Comparison of ENCODE assay signal across 9 cellular contexts in the genomic region with DNA sequence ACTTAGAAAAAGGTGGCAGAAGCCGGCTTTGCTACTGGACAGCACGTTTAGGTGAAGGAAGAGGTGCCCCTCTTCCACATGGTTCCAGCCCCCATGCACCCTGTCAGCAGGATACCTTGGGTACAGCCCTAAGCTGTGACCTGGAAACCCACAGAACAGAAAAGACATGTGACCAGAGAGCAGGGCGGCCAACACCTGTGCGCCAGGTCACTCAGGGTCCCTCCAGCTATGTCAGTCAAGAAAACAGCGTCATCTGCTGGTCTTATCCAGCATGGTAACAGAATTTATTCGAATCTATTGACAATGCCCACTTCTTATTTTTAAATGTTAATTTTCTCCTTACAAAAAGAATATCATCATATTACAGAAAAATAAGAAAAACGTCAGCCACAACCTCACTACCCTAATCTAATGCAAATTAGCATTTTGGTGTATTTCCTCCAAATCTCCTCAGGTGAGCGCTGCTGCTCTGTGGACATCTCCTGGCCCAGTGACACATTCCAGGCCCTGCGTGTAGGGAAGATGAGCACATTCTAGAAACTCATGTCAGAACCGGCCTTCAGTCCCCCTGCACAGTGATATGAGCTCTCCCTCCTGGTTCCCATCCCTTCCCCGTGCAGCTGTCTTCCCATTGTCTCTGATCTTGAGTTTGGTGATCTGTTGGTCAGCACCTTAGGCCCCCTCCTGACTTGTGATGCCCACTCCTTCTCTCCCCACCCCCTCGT. TPM values are rescaled to one million over a fixed set of nuclear protein-coding genes. Genes with fewer than 3 reads are reported as not detected.
DNase-seq lines count a peak whose midpoint lies in the region; ATAC-seq, FAIRE-seq and TF ChIP-seq lines count a peak whose summit lies in the region.
"Had no signal": no experiment of that assay in that cellular context is flagged by ENCODE, and none has a peak within 500 bp of the region (broad histone marks: within the 10 kb centered on the region; RNA-seq: fewer than 3 reads in every experiment).

No MANE protein-coding gene starts in this region.

- H3K36me3 Mint-ChIP-seq in activated naive CD8-positive, alpha-beta T cell treated with anti-CD3 and anti-CD28 coated beads, Interleukin-2, amount 50 U/mL, for 24 hours (ENCODE audit: low read depth): no peaks in the 10 kb centered on the region

- DNase-seq in DMS53 (lab: John Stamatoyannopoulos, UW) (peak; percentile 69), DMS53 treated with DMSO at 0.1 percent for 48 hours (lab: John Stamatoyannopoulos, UW; ENCODE audit: unreplicated experiment) (no peak), NB4 (ENCODE audit: low read depth) (no peak), endothelial cell of umbilical vein (ENCODE audit: low read depth, low spot score) (no peak), pancreas (peak in 4 of 6 donors; percentile 45 to 53 (median 52)), SKM-1 treated with dmso at 0.1 percent for 144 hours (lab: John Stamatoyannopoulos, UW; ENCODE audit: unreplicated experiment) (no peak), gastrocnemius medialis (no peak)
- no peak for DNase-seq in activated naive CD8-positive, alpha-beta T cell treated with anti-CD3 and anti-CD28 coated beads, Interleukin-2, amount 50 U/mL, for 24 hours
- DNase-seq: cortex of kidney had no signal

- CTCF ChIA-PET in endothelial cell of umbilical vein (lab: Charles Lee): interaction anchor here (0.8 to 3.9 kb wide), 8 partner anchors 9 to 400 kb away, joined by 3 to 21 read pairs (median 4); no protein-coding TSS in a partner anchor

- TF ChIP-seq POLR2A in NB4 (IDR thresholded peaks at IDR 0.05; ENCODE audit: extremely low read depth, insufficient read length) (no peak), endothelial cell of umbilical vein (IDR thresholded peaks at IDR 0.05; ENCODE audit: low read depth, low read length) (no peak), gastrocnemius medialis (IDR thresholded peaks at IDR 0.05) (no peak)

- 36 to 38% methylated on average over 12 of the region's 12 CpGs for WGBS in pancreas, 2 donors

- H3K27me3 Mint-ChIP-seq in activated naive CD8-positive, alpha-beta T cell treated with anti-CD3 and anti-CD28 coated beads, Interleukin-2, amount 50 U/mL, for 24 hours: peaks cover 11% of the 10 kb centered on the region

- H2AFZ ChIP-seq in endothelial cell of umbilical vein (ENCODE audit: low read depth, low read length): no peak overlapping the region

- intact Hi-C loops in endothelial cell of umbilical vein (cut with micrococcal nuclease) (no loop called here), pancreas (cut with DNase I) (no loop called here), gastrocnemius medialis (cut with DNase I; ENCODE audit: low total_unique reads) (no loop called here)

- H3K4me3 ChIP-seq in NB4 (ENCODE audit: low read depth, low read length) (no peak overlapping the region), endothelial cell of umbilical vein (replicated peaks in 1 of 3; ENCODE audit: insufficient read depth in 1 of 3, low read depth in 1 of 3, low read length in 3 of 3) (no peak overlapping the region), pancreas (no peak overlapping the region), gastrocnemius medialis (no peak overlapping the region)

- H3K4me2 ChIP-seq in endothelial cell of umbilical vein (ENCODE audit: insufficient read depth, low read length): no peak overlapping the region

- H3K79me2 ChIP-seq in endothelial cell of umbilical vein (ENCODE audit: control insufficient read depth, insufficient read depth, low read length): no peaks in the 10 kb centered on the region

- TF ChIP-seq CTCF in NB4 (IDR thresholded peaks at IDR 0.05; ENCODE audit: low read depth, low read length) (peak; percentile 19), endothelial cell of umbilical vein (IDR thresholded peaks at IDR 0.05; ENCODE audit: extremely low read depth in 1 of 2, insufficient read depth in 1 of 2, low read depth in 1 of 2, low read length in 2 of 2) (peak; percentile 10 to 26), pancreas (IDR thresholded peaks at IDR 0.05) (peak; percentile 37 to 54 (median 45)), gastrocnemius medialis (IDR thresholded peaks at IDR 0.05 in 4 of 5, conservative IDR thresholded peaks at IDR 0.05 in 1 of 5) (no peak)

- BruUV-seq in endothelial cell of umbilical vein (replicated peaks; lab: Mats Ljungman, UMichigan): no TSS peak

- in situ Hi-C loops in gastrocnemius medialis (cut with MboI; ENCODE audit: low sequenced_read_pairs in 4 of 4): loop anchor here (25.0 kb wide), 2 partner anchors 307 to 782 kb away; no protein-coding TSS in a partner anchor

- H3K9me3 Mint-ChIP-seq in activated naive CD8-positive, alpha-beta T cell treated with anti-CD3 and anti-CD28 coated beads, Interleukin-2, amount 50 U/mL, for 24 hours: no peaks in the 10 kb centered on the region

- peaks cover 24% of the 10 kb centered on the region for H3K4me1 ChIP-seq in endothelial cell of umbilical vein (ENCODE audit: control insufficient read depth, extremely low read depth, insufficient read depth, low read length)
- peaks cover 0 to 3% (median 0%) of the 10 kb centered on the region in 3 donors for H3K4me1 ChIP-seq in pancreas
- H3K4me1 ChIP-seq in gastrocnemius medialis: no peaks in the 10 kb centered on the region

- dilution Hi-C loops in endothelial cell of umbilical vein (cut with MboI; ENCODE audit: extremely low pct_ligation_motif_present, low sequenced_read_pairs): no loop called here

- POLR2A ChIA-PET in endothelial cell of umbilical vein (lab: Charles Lee): no interaction called here

- H3K4me3 Mint-ChIP-seq in activated naive CD8-positive, alpha-beta T cell treated with anti-CD3 and anti-CD28 coated beads, Interleukin-2, amount 50 U/mL, for 24 hours: no peak overlapping the region

- H3K9me3 ChIP-seq in endothelial cell of umbilical vein (replicated peaks; ENCODE audit: control insufficient read depth, insufficient read depth, low read length): no peaks in the 10 kb centered on the region
- no peaks in the 10 kb centered on the region for H3K9me3 ChIP-seq in pancreas
- no peaks in the 10 kb centered on the region for H3K9me3 ChIP-seq in gastrocnemius medialis

- H3K27me3 ChIP-seq in endothelial cell of umbilical vein (ENCODE audit: control insufficient read depth in 2 of 2, insufficient read depth in 2 of 2, low read length in 2 of 2): no peaks in the 10 kb centered on the region
- no peaks in the 10 kb centered on the region for H3K27me3 ChIP-seq in pancreas
- H3K27me3 ChIP-seq in gastrocnemius medialis: peaks cover 0 to 8% (median 0%) of the 10 kb centered on the region in 3 donors

- H3K9ac ChIP-seq in endothelial cell of umbilical vein (replicated peaks; ENCODE audit: extremely low read depth, insufficient read depth, low read length): no peak overlapping the region

- no peak overlapping the region for H3K27ac ChIP-seq in endothelial cell of umbilical vein (ENCODE audit: insufficient read depth, low read depth, low read length)
- no peak overlapping the region for H3K27ac ChIP-seq in pancreas
- H3K27ac ChIP-seq in gastrocnemius medialis: no peak overlapping the region

- no peak overlapping the region for H3K27ac Mint-ChIP-seq in activated naive CD8-positive, alpha-beta T cell treated with anti-CD3 and anti-CD28 coated beads, Interleukin-2, amount 50 U/mL, for 24 hours

- H3K36me3 ChIP-seq in endothelial cell of umbilical vein (ENCODE audit: control insufficient read depth in 2 of 2, extremely low read depth in 1 of 2, insufficient read depth in 2 of 2, low read length in 2 of 2) (no peaks in the 10 kb centered on the region), pancreas (no peaks in the 10 kb centered on the region), gastrocnemius medialis (no peaks in the 10 kb centered on the region)

- peaks cover 41% of the 10 kb centered on the region for H3K4me1 Mint-ChIP-seq in activated naive CD8-positive, alpha-beta T cell treated with anti-CD3 and anti-CD28 coated beads, Interleukin-2, amount 50 U/mL, for 24 hours

- no peaks in the 10 kb centered on the region for H4K20me1 ChIP-seq in endothelial cell of umbilical vein (replicated peaks; ENCODE audit: control insufficient read depth, extremely low read depth, insufficient read depth, low read length)

- FAIRE-seq in endothelial cell of umbilical vein (lab: Jason Lieb, UNC) (no peak), pancreas (lab: Jason Lieb, UNC) (no peak)

- no peaks in the 10 kb centered on the region for H3K9me1 ChIP-seq in endothelial cell of umbilical vein (replicated peaks; ENCODE audit: control insufficient read depth, extremely low read depth, insufficient read depth, low read length)

- peak; percentile 83 to 98 (median 94) for ATAC-seq in pancreas
- no peak for ATAC-seq in gastrocnemius medialis
- no peak for ATAC-seq in activated naive CD8-positive, alpha-beta T cell treated with anti-CD3 and anti-CD28 coated beads, Interleukin-2, amount 50 U/mL, for 24 hours

TF ChIP-seq in endothelial cell of umbilical vein, 7 proteins besides CTCF, POLR2A, EP300 and RAD21 (continues in another document):
- TF ChIP-seq POLR2AphosphoS5 (IDR thresholded peaks at IDR 0.05; ENCODE audit: insufficient read depth, low read depth, low read length): no peak
- TF ChIP-seq JUN (IDR thresholded peaks at IDR 0.05; ENCODE audit: borderline replicate concordance, insufficient read depth, insufficient read length, low read depth): no peak

RNA-seq across cellular contexts. Expression of gene GTF2H5, which starts 37.2 kb away (rescaled TPM):
- total RNA-seq in endothelial cell of umbilical vein: 17.5 and 18.4 TPM in 2 replicates
- polyA plus RNA-seq in endothelial cell of umbilical vein: 5.5 and 8.3 TPM in 2 replicates
- 8.8 and 9.5 TPM in 2 replicates for polyA plus RNA-seq in endothelial cell of umbilical vein (2011; cell fraction: cytosol; rRNA removed)
- 3.4 and 3.7 TPM in 2 replicates for polyA plus RNA-seq in endothelial cell of umbilical vein (2011; cell fraction: nucleus; rRNA removed)
- polyA plus RNA-seq in endothelial cell of umbilical vein (2012): 18.9 and 25.0 TPM in 2 replicates
- polyA minus RNA-seq in endothelial cell of umbilical vein: 1.1 and 2.0 TPM in 2 replicates
- polyA minus RNA-seq in endothelial cell of umbilical vein (2011; cell fraction: cytosol; rRNA and poly(A)+ RNA removed): 0.31 TPM
- polyA minus RNA-seq in endothelial cell of umbilical vein (2011; cell fraction: nucleus; rRNA and poly(A)+ RNA removed): 0.43 and 0.67 TPM in 2 replicates
- total RNA-seq in pancreas: 10 to 100 TPM in 1 of 6 donors, 1 to 10 TPM in 5; 7.0 to 12.5 (median 8.7) TPM
- 10 to 100 TPM in 1 of 2 donors, 1 to 10 TPM in 1; 3.8 to 11.9 TPM for polyA plus RNA-seq in pancreas
- 1 to 10 TPM; 4.4 to 9.7 (median 6.2) TPM for total RNA-seq in gastrocnemius medialis

RNA-seq across cellular contexts. Expression of gene SERAC1, which starts 37.3 kb away (rescaled TPM):
- total RNA-seq in endothelial cell of umbilical vein: 5.7 and 6.9 TPM in 2 replicates
- polyA plus RNA-seq in endothelial cell of umbilical vein: 4.1 and 4.9 TPM in 2 replicates
- 4.3 and 4.4 TPM in 2 replicates for polyA plus RNA-seq in endothelial cell of umbilical vein (2011; cell fraction: cytosol; rRNA removed)
- polyA plus RNA-seq in endothelial cell of umbilical vein (2011; cell fraction: nucleus; rRNA removed): 8.4 and 9.5 TPM in 2 replicates
- 5.9 and 7.5 TPM in 2 replicates for polyA plus RNA-seq in endothelial cell of umbilical vein (2012)
- 7.5 and 8.6 TPM in 2 replicates for polyA minus RNA-seq in endothelial cell of umbilical vein
- polyA minus RNA-seq in endothelial cell of umbilical vein (2011; cell fraction: cytosol; rRNA and poly(A)+ RNA removed): 1.0 TPM
- 7.7 and 9.5 TPM in 2 replicates for polyA minus RNA-seq in endothelial cell of umbilical vein (2011; cell fraction: nucleus; rRNA and poly(A)+ RNA removed)
- total RNA-seq in pancreas: 10 to 100 TPM in 1 of 6 donors, 1 to 10 TPM in 5; 7.0 to 14.3 (median 8.1) TPM
- polyA plus RNA-seq in pancreas: 10 to 100 TPM in 1 of 2 donors, 1 to 10 TPM in 1; 6.3 to 13.1 TPM
- 10 to 100 TPM in 2 of 4 donors, 1 to 10 TPM in 2; 8.1 to 15.5 (median 11.5) TPM for total RNA-seq in gastrocnemius medialis

Comparison
In these comparisons a context has a peak if more than half of its experiments do, and no peak if none do; other contexts are left out.
1. DNase-seq: peak in DMS53 (single experiment) and pancreas (4 of 6); none in DMS53 treated with DMSO at 0.1 percent for 48 hours (single experiment), NB4 (single experiment), endothelial cell of umbilical vein (single experiment), SKM-1 treated with dmso at 0.1 percent for 144 hours (single experiment), gastrocnemius medialis (0 of 2) and activated naive CD8-positive, alpha-beta T cell treated with anti-CD3 and anti-CD28 coated beads, Interleukin-2, amount 50 U/mL, for 24 hours (single experiment).
2. CTCF ChIP-seq: peak in NB4 (single experiment), endothelial cell of umbilical vein (2 of 2) and pancreas (4 of 4); none in gastrocnemius medialis (0 of 5).
3. ATAC-seq: peak in pancreas (4 of 4); none in gastrocnemius medialis (0 of 2) and activated naive CD8-positive, alpha-beta T cell treated with anti-CD3 and anti-CD28 coated beads, Interleukin-2, amount 50 U/mL, for 24 hours (single experiment).